26 cellular contexts compared by ENCODE assay signal in the genomic region with DNA sequence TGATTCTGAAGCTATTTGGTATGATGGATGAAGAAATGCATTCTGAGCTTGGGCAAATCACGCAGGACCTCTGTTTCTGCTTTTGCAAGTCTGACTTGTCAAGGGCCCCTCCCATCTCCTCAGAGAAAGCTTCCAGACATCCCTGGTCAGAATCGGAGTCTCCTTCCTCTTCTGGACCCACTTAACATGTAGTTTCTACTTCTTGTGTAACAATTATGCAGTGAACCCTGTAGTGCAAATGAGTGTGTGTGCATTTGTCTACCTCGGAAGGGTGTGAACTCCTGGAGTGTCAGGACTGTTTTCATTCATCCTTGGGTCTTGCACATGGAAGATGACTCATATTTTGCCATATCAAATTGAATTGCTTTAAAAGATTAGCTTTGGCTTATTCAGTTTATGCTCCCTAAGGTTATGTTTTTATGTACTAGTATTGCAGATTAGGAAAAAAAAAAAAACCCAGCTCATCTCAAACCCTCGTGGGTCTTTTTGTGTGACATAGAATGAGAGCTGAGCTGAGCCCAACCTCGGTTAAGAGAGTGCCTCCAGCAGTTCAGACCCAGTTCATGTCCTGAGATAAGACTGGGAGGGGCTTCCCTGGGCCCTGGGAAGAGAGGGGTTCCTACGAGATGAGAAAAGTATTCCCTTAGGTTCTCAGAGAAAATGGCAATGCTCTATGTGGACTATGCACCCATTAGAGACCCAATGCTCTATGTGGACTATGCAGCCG.
DNase-seq lines count a peak whose midpoint lies in the region; ATAC-seq, FAIRE-seq and TF ChIP-seq lines count a peak whose summit lies in the region.
"Had no signal": no experiment of that assay in that cellular context is flagged by ENCODE, and none has a peak within 500 bp of the region (broad histone marks: within the 10 kb centered on the region; RNA-seq: fewer than 3 reads in every experiment).

No MANE protein-coding gene starts in this region.

- H3K4me3 ChIP-seq in choroid plexus epithelial cell (ENCODE audit: low read depth, low read length) = no peak overlapping the region
- H3K4me3 ChIP-seq in upper lobe of right lung = no peak overlapping the region
- H3K4me3 ChIP-seq: cardiac muscle cell, coronary artery, esophagus squamous epithelium, MG63, SJSA1, stomach, tibial artery had no signal

- ATAC-seq in left cardiac atrium = peak in 1 of 2 donors; percentile 68
- no peak for ATAC-seq in Right ventricle myocardium inferior
- ATAC-seq in upper lobe of right lung = peak; percentile 57
- ATAC-seq in HG03159 (IDR thresholded peaks at IDR 0.05; ENCODE audit: unreplicated experiment) = no peak
- ATAC-seq: effector memory CD8-positive, alpha-beta T cell; natural killer cell had no signal

- DNase-seq in left cardiac atrium (peak; percentile 32), Right ventricle myocardium inferior (ENCODE audit: missing footprints) (no peak), NOMO-1 treated with dmso at 0.1 percent for 144 hours (lab: John Stamatoyannopoulos, UW; ENCODE audit: unreplicated experiment) (peak; percentile 18), choroid plexus epithelial cell (ENCODE audit: low read depth) (peak; percentile 16), upper lobe of right lung (no peak), GM19239 (ENCODE audit: insufficient read length, low spot score) (no peak), iPS-NIHi7 (ENCODE audit: extremely low spot score) (no peak)
- DNase-seq: activated CD4-positive, alpha-beta memory T cell treated with anti-CD3 and anti-CD28 coated beads, Interleukin-2, amount 10 ng/mL, durations not matched to agents 7 days and 5 days; activated CD4-positive, CD25-positive, alpha-beta regulatory T cell treated with anti-CD3 and anti-CD28 coated beads, Interleukin-2, amount 50 U/mL, for 72 hours; COR-L47; effector memory CD8-positive, alpha-beta T cell; esophagus squamous epithelium; GDM1; HCEC 1CT; KBM-7; MG63; natural killer cell; NCI-H1436; NCI-H446 treated with DMSO at 0.1 percent for 48 hours; stomach; tibial artery had no signal

- intact Hi-C loops in left cardiac atrium (cut with DNase I) = no loop called here
- intact Hi-C loops in Right ventricle myocardium inferior (cut with DNase I) = no loop called here
- intact Hi-C loops in upper lobe of right lung (cut with DNase I) = no loop called here

- H3K9me3 ChIP-seq in upper lobe of right lung = no peaks in the 10 kb centered on the region
- H3K9me3 ChIP-seq: esophagus squamous epithelium, MG63, SJSA1, stomach, tibial artery had no signal

- H3K27me3 ChIP-seq in upper lobe of right lung = no peaks in the 10 kb centered on the region
- H3K27me3 ChIP-seq: cardiac muscle cell, MG63, SJSA1, stomach, tibial artery had no signal

- peaks cover 4% of the 10 kb centered on the region for H3K4me1 ChIP-seq in upper lobe of right lung
- H3K4me1 ChIP-seq: stomach, tibial artery had no signal

- TF ChIP-seq CTCF in choroid plexus epithelial cell (conservative IDR thresholded peaks at IDR 0.05; ENCODE audit: low read depth, low read length) (no peak), upper lobe of right lung (IDR thresholded peaks at IDR 0.05) (no peak)

- H3K36me3 ChIP-seq in upper lobe of right lung = no peaks in the 10 kb centered on the region
- H3K36me3 ChIP-seq: cardiac muscle cell, esophagus squamous epithelium, MG63, SJSA1, stomach, tibial artery had no signal

- FAIRE-seq in GM19239 (lab: Jason Lieb, UNC) = no peak
- FAIRE-seq: islet of Langerhans had no signal

- no peak overlapping the region for H3K27ac ChIP-seq in upper lobe of right lung
- H3K27ac ChIP-seq: cardiac muscle cell, coronary artery, stomach, tibial artery had no signal

Comparison
In these comparisons a context has a peak if more than half of its experiments do, and no peak if none do; other contexts are left out.
1. DNase-seq: peak in left cardiac atrium (single experiment), NOMO-1 treated with dmso at 0.1 percent for 144 hours (single experiment) and choroid plexus epithelial cell (single experiment); none in Right ventricle myocardium inferior (single experiment), upper lobe of right lung (single experiment), GM19239 (single experiment) and iPS-NIHi7 (single experiment).